Comparison of ENCODE assay signal across 1 cellular context in genomic region chr19:12721656-12722565, GRCh38.
TF ChIP-seq lines count a peak whose summit lies in the region.

No MANE protein-coding gene starts in this region.

TF ChIP-seq in SK-N-SH, 30 proteins besides CTCF, POLR2A, EP300 and RAD21:
- TF ChIP-seq TCF12 (IDR thresholded peaks at IDR 0.05), result no peak
- TF ChIP-seq, protein P1, sequence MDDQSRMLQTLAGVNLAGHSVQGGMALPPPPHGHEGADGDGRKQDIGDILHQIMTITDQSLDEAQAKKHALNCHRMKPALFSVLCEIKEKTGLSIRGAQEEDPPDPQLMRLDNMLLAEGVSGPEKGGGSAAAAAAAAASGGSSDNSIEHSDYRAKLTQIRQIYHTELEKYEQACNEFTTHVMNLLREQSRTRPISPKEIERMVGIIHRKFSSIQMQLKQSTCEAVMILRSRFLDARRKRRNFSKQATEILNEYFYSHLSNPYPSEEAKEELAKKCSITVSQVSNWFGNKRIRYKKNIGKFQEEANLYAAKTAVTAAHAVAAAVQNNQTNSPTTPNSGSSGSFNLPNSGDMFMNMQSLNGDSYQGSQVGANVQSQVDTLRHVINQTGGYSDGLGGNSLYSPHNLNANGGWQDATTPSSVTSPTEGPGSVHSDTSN (IDR thresholded peaks at IDR 0.05), result peak; percentile 7; the same call in 1 of the 2 replicates
